ENCODE assay signal across 3 cellular contexts in the genomic region with DNA sequence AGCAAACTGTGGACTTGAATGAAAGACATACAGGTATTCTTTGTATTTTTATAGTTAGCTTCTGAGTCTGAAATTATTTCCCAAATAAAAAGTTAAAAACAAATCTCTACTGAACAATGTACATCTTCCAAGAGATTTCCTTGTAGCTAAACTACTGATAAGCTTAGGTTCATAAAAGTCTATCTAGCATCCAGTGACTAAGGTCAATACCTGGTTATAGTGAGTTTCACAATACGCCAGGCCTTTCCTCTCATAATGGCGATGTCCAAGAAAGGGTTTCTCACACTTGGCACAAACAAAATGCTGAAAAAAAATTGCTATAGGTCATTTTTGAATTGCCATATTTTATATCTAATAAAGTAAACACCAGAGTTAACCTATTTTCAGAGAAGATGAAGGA. TPM values are rescaled to one million over a fixed set of nuclear protein-coding genes. Genes with fewer than 3 reads are reported as not detected.
"Had no signal": no experiment of that assay in that cellular context is flagged by ENCODE, and none has a peak within 500 bp of the region (broad histone marks: within the 10 kb centered on the region; RNA-seq: fewer than 3 reads in every experiment).

No MANE protein-coding gene starts in this region.

RNA-seq across cellular contexts. Expression of a gene that starts 21.7 kb away (rescaled TPM):
- total RNA-seq: activated CD4-positive, alpha-beta T cell treated with anti-CD3 and anti-CD28 coated beads, Interleukin-2, amount 10 ng/mL, durations not matched to agents 24 days and 14 days; activated CD4-positive, alpha-beta T cell treated with anti-CD3 and anti-CD28 coated beads, Interleukin-2, amount 10 ng/mL, durations not matched to agents 7 days and 5 days; WTC11 had no signal
